Comparison of ENCODE assay signal across 26 cellular contexts in genomic region chr20:50101281-50101680, GRCh38. TPM values are rescaled to one million over a fixed set of nuclear protein-coding genes. Genes with fewer than 3 reads are reported as not detected.
DNase-seq lines count a peak whose midpoint lies in the region; ATAC-seq, FAIRE-seq and TF ChIP-seq lines count a peak whose summit lies in the region.
"Had no signal": no experiment of that assay in that cellular context is flagged by ENCODE, and none has a peak within 500 bp of the region (broad histone marks: within the 10 kb centered on the region; RNA-seq: fewer than 3 reads in every experiment).

No MANE protein-coding gene starts in this region.

- H2AK5ac ChIP-seq in IMR-90 (ENCODE audit: low read depth, low read length) (no peak overlapping the region), H1 (ENCODE audit: low read depth, low read length) (no peak overlapping the region)

- no peak for DNase-seq in CD4-positive, alpha-beta memory T cell
- DNase-seq in IMR-90 (no peak), H1 (ENCODE audit: low read depth in 1 of 2, low spot score in 2 of 2) (no peak), gastrocnemius medialis (no peak), T1000 (lab: John Stamatoyannopoulos, UW) (no peak), mucosa of descending colon (no peak), activated gamma-delta T cell (lab: John Stamatoyannopoulos, UW) (no peak), GM10248 (ENCODE audit: extremely low spot score) (no peak)
- DNase-seq: activated CD4-positive, alpha-beta T cell treated with anti-CD3 and anti-CD28 coated beads, Interleukin-2, amount 50 U/mL, for 1 hour; activated effector memory CD4-positive, alpha-beta T cell treated with Interleukin-2 at 50 U/mL for 16 hours; brain microvascular endothelial cell; head of caudate nucleus; MM.1S; naive thymus-derived CD4-positive, alpha-beta T cell; NCI-H1694 treated with DMSO at 0.1 percent for 48 hours; NCI-H226; NCI-H774; pancreas; SIG-M5; stimulated activated CD4-positive, alpha-beta T cell treated with anti-CD3 and anti-CD28 coated beads, Interleukin-2, amount 100 ng/mL, for 48 hours; stomach; T-helper 1 cell had no signal

- H2BK15ac ChIP-seq in IMR-90 (ENCODE audit: low read depth, low read length): no peak overlapping the region
- no peak overlapping the region for H2BK15ac ChIP-seq in H1 (ENCODE audit: low read length)

- no peaks in the 10 kb centered on the region for H3K27me3 ChIP-seq in CD4-positive, alpha-beta memory T cell (ENCODE audit: insufficient read depth, low read length)
- H3K27me3 ChIP-seq in IMR-90 (ENCODE audit: control insufficient read depth, insufficient read depth, low read length): no peaks in the 10 kb centered on the region
- H3K27me3 ChIP-seq in H1 (replicated peaks in 1 of 4; ENCODE audit: control insufficient read depth in 3 of 4, extremely low read depth in 1 of 4, insufficient read depth in 3 of 4, low read length in 3 of 4): no peaks in the 10 kb centered on the region
- H3K27me3 ChIP-seq in gastrocnemius medialis: no peaks in the 10 kb centered on the region
- H3K27me3 ChIP-seq: brain microvascular endothelial cell, pancreas, stomach had no signal

- CTCF ChIA-PET in CD4-positive, alpha-beta memory T cell (lab: Charles Lee; ENCODE audit: partially characterized antibody): interaction anchor here (0.8 to 3.1 kb wide), 4 partner anchors 30 to 123 kb away, joined by 3 to 10 read pairs (median 7); no protein-coding TSS in a partner anchor
- CTCF ChIA-PET in IMR-90 (lab: Yijun Ruan, JAX): no interaction called here
- CTCF ChIA-PET in H1 (lab: Charles Lee; ENCODE audit: partially characterized antibody): interaction anchor here (1.4 to 6.0 kb wide), 5 partner anchors 8 to 122 kb away, joined by 3 to 32 read pairs (median 11); no protein-coding TSS in a partner anchor
- CTCF ChIA-PET in GM10248 (lab: Yijun Ruan, JAX): interaction anchor here (1.0 to 9.3 kb wide), 8 partner anchors 10 to 65 kb away, joined by 3 to 85 read pairs (median 6); no protein-coding TSS in a partner anchor

- WGBS in IMR-90 (ENCODE audit: extremely low coverage in 2 of 2, insufficient read length in 1 of 2), 2 experiments: no CpG with 5 or more reads among the region's 2 CpGs
- WGBS in H1 (ENCODE audit: extremely low coverage in 1 of 2, insufficient coverage in 1 of 2, insufficient read length in 1 of 2, insufficient replicate concordance in 2 of 2, low coverage in 1 of 2, low lambda C conversion rate in 2 of 2, missing lambda C conversion rate in 1 of 2), 2 experiments: 85% methylated on average over 2 of the region's 2 CpGs; no CpG with 5 or more reads in 1 of the 2 experiments

- peaks cover 80% of the 10 kb centered on the region for H4K20me1 ChIP-seq in IMR-90 (ENCODE audit: insufficient read depth, low read length)
- peaks cover 11 to 12% of the 10 kb centered on the region in 2 experiments for H4K20me1 ChIP-seq in H1 (replicated peaks in 1 of 2; ENCODE audit: control insufficient read depth in 1 of 2, insufficient read depth in 2 of 2, low read length in 2 of 2)

- no peak overlapping the region for H2BK20ac ChIP-seq in IMR-90 (ENCODE audit: low read depth, low read length)
- H2BK20ac ChIP-seq in H1 (ENCODE audit: low read length): no peak overlapping the region

- dilution Hi-C loops in IMR-90 (cut with HindIII; ENCODE audit: low sequenced_read_pairs, unreplicated experiment): no loop called here

- H3K4me1 Mint-ChIP-seq in CD4-positive, alpha-beta memory T cell: peaks cover 40 to 68% (median 53%) of the 10 kb centered on the region in 4 donors

- POLR2A ChIA-PET in CD4-positive, alpha-beta memory T cell (lab: Charles Lee; ENCODE audit: partially characterized antibody): no interaction called here
- POLR2A ChIA-PET in IMR-90 (lab: Charles Lee; ENCODE audit: unreplicated experiment): no interaction called here
- POLR2A ChIA-PET in H1 (lab: Charles Lee; ENCODE audit: partially characterized antibody): interaction anchor here (0.9 to 8.8 kb wide), 2 partner anchors 12 to 25 kb away, joined by 3 to 87 read pairs; partner anchors contain the start of gene UBE2V1
- POLR2A ChIA-PET in GM10248 (lab: Yijun Ruan, JAX): no interaction called here

- H3K27ac ChIP-seq in CD4-positive, alpha-beta memory T cell (ENCODE audit: low read depth, low read length): no peak overlapping the region
- H3K27ac ChIP-seq in IMR-90 (ENCODE audit: insufficient read depth, low read length): no peak overlapping the region
- H3K27ac ChIP-seq in H1 (ENCODE audit: low read depth, low read length): no peak overlapping the region
- H3K27ac ChIP-seq in gastrocnemius medialis: peak overlapping the region; percentile 59 to 99 (median 84)
- H3K27ac ChIP-seq: brain microvascular endothelial cell, coronary artery, HL-60, pancreas had no signal

- no peaks in the 10 kb centered on the region for H3K9me3 ChIP-seq in CD4-positive, alpha-beta memory T cell (ENCODE audit: control insufficient read depth in 1 of 2, low read length in 2 of 2)
- H3K9me3 ChIP-seq in IMR-90 (ENCODE audit: control insufficient read depth, insufficient read depth, low read length) (no peaks in the 10 kb centered on the region), H1 (ENCODE audit: insufficient read depth in 2 of 2, low read depth in 1 of 2, low read length in 1 of 2) (no peaks in the 10 kb centered on the region), gastrocnemius medialis (no peaks in the 10 kb centered on the region), mucosa of descending colon (no peaks in the 10 kb centered on the region)
- H3K9me3 ChIP-seq: pancreas, stomach had no signal

- H3K9me3 Mint-ChIP-seq in CD4-positive, alpha-beta memory T cell: no peaks in the 10 kb centered on the region
- H3K9me3 Mint-ChIP-seq: naive thymus-derived CD4-positive, alpha-beta T cell had no signal

- no peak for TF ChIP-seq EP300 in H1 (IDR thresholded peaks at IDR 0.05; ENCODE audit: borderline replicate concordance in 1 of 2, low read depth in 2 of 2, low read length in 2 of 2)

- H3K14ac ChIP-seq in IMR-90 (replicated peaks; ENCODE audit: low read depth, low read length) (no peak overlapping the region), H1 (ENCODE audit: insufficient read length) (no peak overlapping the region)

- TF ChIP-seq CTCF in IMR-90 (conservative IDR thresholded peaks at IDR 0.05; ENCODE audit: low read depth, low read length) (no peak), H1 (IDR thresholded peaks at IDR 0.05; ENCODE audit: control extremely low read depth in 1 of 3, insufficient read depth in 1 of 3, low read depth in 1 of 3, low read length in 3 of 3) (no peak), gastrocnemius medialis (IDR thresholded peaks at IDR 0.05 in 4 of 5, conservative IDR thresholded peaks at IDR 0.05 in 1 of 5) (no peak), mucosa of descending colon (IDR thresholded peaks at IDR 0.05) (no peak), GM10248 (IDR thresholded peaks at IDR 0.05; ENCODE audit: control extremely low read depth, extremely low read depth, low read depth, missing control alignments) (no peak)

- H3K9me1 ChIP-seq in IMR-90 (ENCODE audit: insufficient read depth, low read length): peaks cover 29% of the 10 kb centered on the region

- H3K4ac ChIP-seq in IMR-90 (ENCODE audit: low read depth, low read length): no peak overlapping the region
- H3K4ac ChIP-seq in H1 (replicated peaks; ENCODE audit: insufficient read length, low read depth, low read length): no peak overlapping the region

- TF ChIP-seq POLR2A in IMR-90 (IDR thresholded peaks at IDR 0.05; ENCODE audit: low read depth, low read length) (no peak), H1 (IDR thresholded peaks at IDR 0.05; ENCODE audit: control extremely low read depth in 1 of 2, low read depth in 2 of 2, low read length in 2 of 2) (no peak), gastrocnemius medialis (IDR thresholded peaks at IDR 0.05) (no peak)

- no peak overlapping the region for H4K8ac ChIP-seq in IMR-90 (ENCODE audit: low read depth in 2 of 2, low read length in 2 of 2)
- H4K8ac ChIP-seq in H1 (ENCODE audit: extremely low read depth, insufficient read depth, low read length): no peak overlapping the region

- peaks cover 8 to 66% of the 10 kb centered on the region in 2 experiments for H3K79me1 ChIP-seq in IMR-90 (ENCODE audit: low read depth in 1 of 2, low read length in 2 of 2)
- peaks cover 11% of the 10 kb centered on the region for H3K79me1 ChIP-seq in H1 (ENCODE audit: low read depth, low read length)

- H3K79me2 ChIP-seq in H1 (ENCODE audit: control insufficient read depth in 1 of 2, insufficient read depth in 2 of 2, low read length in 2 of 2): peaks cover 16 to 96% of the 10 kb centered on the region in 2 experiments

- H3K4me3 ChIP-seq in CD4-positive, alpha-beta memory T cell (ENCODE audit: low read length in 2 of 2): no peak overlapping the region
- H3K4me3 ChIP-seq in IMR-90 (ENCODE audit: insufficient read depth, low read depth, low read length) (no peak overlapping the region), H1 (ENCODE audit: extremely low read depth in 1 of 4, insufficient read depth in 2 of 4, low read depth in 3 of 4, low read length in 4 of 4) (no peak overlapping the region), gastrocnemius medialis (no peak overlapping the region), mucosa of descending colon (no peak overlapping the region)
- H3K4me3 ChIP-seq: coronary artery, pancreas, skin epidermis, stomach had no signal

- H3K56ac ChIP-seq in IMR-90 (ENCODE audit: extremely low read depth, insufficient read depth, low read length): no peak overlapping the region
- H3K56ac ChIP-seq in H1 (replicated peaks; ENCODE audit: insufficient read length, low read depth, low read length): no peak overlapping the region

- H2BK120ac ChIP-seq in IMR-90 (ENCODE audit: low read depth, low read length): no peak overlapping the region
- no peak overlapping the region for H2BK120ac ChIP-seq in H1 (replicated peaks; ENCODE audit: low read depth, low read length)

- H3K27ac Mint-ChIP-seq in CD4-positive, alpha-beta memory T cell: peak overlapping the region in 4 of 7 donors; percentile 30 to 86 (median 42)

- TF ChIP-seq RAD21 in IMR-90 (IDR thresholded peaks at IDR 0.05; ENCODE audit: low read length): no peak
- no peak for TF ChIP-seq RAD21 in H1 (IDR thresholded peaks at IDR 0.05 in 1 of 2, conservative IDR thresholded peaks at IDR 0.05 in 1 of 2; ENCODE audit: low read depth in 2 of 2, low read length in 2 of 2)

- intact Hi-C loops in CD4-positive, alpha-beta memory T cell (cut with micrococcal nuclease): no loop called here
- intact Hi-C loops in IMR-90 (cut with micrococcal nuclease): no loop called here
- intact Hi-C loops in gastrocnemius medialis (cut with DNase I; ENCODE audit: low total_unique reads): no loop called here
- intact Hi-C loops in mucosa of descending colon (cut with DNase I, micrococcal nuclease): no loop called here

- peaks cover 19% of the 10 kb centered on the region for H3K36me3 ChIP-seq in CD4-positive, alpha-beta memory T cell (ENCODE audit: insufficient read depth, low read length)
- H3K36me3 ChIP-seq in IMR-90 (ENCODE audit: control insufficient read depth, insufficient read depth, low read length): peaks cover 6% of the 10 kb centered on the region
- H3K36me3 ChIP-seq in H1 (ENCODE audit: control insufficient read depth in 2 of 4, insufficient read depth in 4 of 4, low read length in 3 of 4): peaks cover under 1 to 16% (median 5%) of the 10 kb centered on the region in 4 experiments; a peak in 3 of 8 replicates
- H3K36me3 ChIP-seq in gastrocnemius medialis: peaks cover 0 to 1% of the 10 kb centered on the region in 2 donors
- no peaks in the 10 kb centered on the region for H3K36me3 ChIP-seq in mucosa of descending colon (ENCODE audit: low read depth)

- H3K23ac ChIP-seq in IMR-90 (ENCODE audit: low read depth, low read length) (no peak overlapping the region), H1 (ENCODE audit: insufficient read length) (no peak overlapping the region)

- H3K27me3 Mint-ChIP-seq in CD4-positive, alpha-beta memory T cell: no peaks in the 10 kb centered on the region
- H3K27me3 Mint-ChIP-seq: naive thymus-derived CD4-positive, alpha-beta T cell had no signal

- H3K4me2 ChIP-seq in IMR-90 (ENCODE audit: low read depth, low read length): no peak overlapping the region
- H3K4me2 ChIP-seq in H1 (ENCODE audit: insufficient read depth in 1 of 2, low read depth in 2 of 2, low read length in 2 of 2): no peak overlapping the region

- in situ Hi-C loops in IMR-90 (cut with MboI; ENCODE audit: low sequenced_read_pairs) (no loop called here), gastrocnemius medialis (cut with MboI; ENCODE audit: low sequenced_read_pairs in 4 of 4) (no loop called here)

- H3K36me3 Mint-ChIP-seq in CD4-positive, alpha-beta memory T cell: peaks cover 10 to 34% of the 10 kb centered on the region in 2 donors

- H3K4me1 ChIP-seq in CD4-positive, alpha-beta memory T cell (ENCODE audit: insufficient read depth, low read length): peaks cover 71% of the 10 kb centered on the region
- H3K4me1 ChIP-seq in IMR-90 (ENCODE audit: control insufficient read depth, insufficient read depth, low read length): peaks cover 26% of the 10 kb centered on the region
- H3K4me1 ChIP-seq in H1 (replicated peaks in 1 of 4; ENCODE audit: control insufficient read depth in 3 of 4, insufficient read depth in 4 of 4, low read length in 3 of 4): peaks cover 0 to 11% (median 8%) of the 10 kb centered on the region in 4 experiments; a peak in 5 of 7 replicates
- H3K4me1 ChIP-seq in gastrocnemius medialis: peaks cover 68 to 72% of the 10 kb centered on the region in 2 donors
- peaks cover 24% of the 10 kb centered on the region for H3K4me1 ChIP-seq in mucosa of descending colon (ENCODE audit: low read depth)

- H3K4me3 Mint-ChIP-seq in CD4-positive, alpha-beta memory T cell: peak overlapping the region in 1 of 8 donors; percentile 61

- no peak overlapping the region for H2BK5ac ChIP-seq in IMR-90 (ENCODE audit: low read depth, low read length, poor library complexity, severe bottlenecking)
- H2BK5ac ChIP-seq in H1 (ENCODE audit: low read depth, low read length): no peak overlapping the region

- H4K5ac ChIP-seq in IMR-90 (ENCODE audit: low read depth, low read length): no peak overlapping the region
- H4K5ac ChIP-seq in H1 (ENCODE audit: insufficient read length, low read depth, low read length): no peak overlapping the region

- H2AFZ ChIP-seq in IMR-90 (replicated peaks; ENCODE audit: low read length, poor library complexity) (no peak overlapping the region), H1 (ENCODE audit: low read length) (no peak overlapping the region)

- H3K18ac ChIP-seq in IMR-90 (ENCODE audit: low read depth, low read length) (no peak overlapping the region), H1 (ENCODE audit: extremely low read depth, low read length) (no peak overlapping the region)

- H3K9ac ChIP-seq in IMR-90 (ENCODE audit: low read depth, low read length) (no peak overlapping the region), H1 (replicated peaks in 1 of 4; ENCODE audit: extremely low read depth in 1 of 4, low read depth in 3 of 4, low read length in 3 of 4) (no peak overlapping the region)

- no peaks in the 10 kb centered on the region for H3K23me2 ChIP-seq in H1 (ENCODE audit: low read depth, low read length)

- no peak for ATAC-seq in IMR-90 (ENCODE audit: low read depth)
- ATAC-seq in gastrocnemius medialis: peak in 1 of 2 donors; percentile 21
- no peak for ATAC-seq in mucosa of descending colon
- ATAC-seq: naive thymus-derived CD4-positive, alpha-beta T cell had no signal

- FAIRE-seq in H1 (lab: Jason Lieb, UNC): no peak
- FAIRE-seq: islet of Langerhans, pancreas had no signal

- no peak overlapping the region for H2AK9ac ChIP-seq in IMR-90 (replicated peaks; ENCODE audit: low read depth, low read length, poor library complexity)

- H2BK12ac ChIP-seq in H1 (ENCODE audit: low read depth, low read length): no peak overlapping the region

- BruUV-seq in IMR-90 (replicated peaks; lab: Mats Ljungman, UMichigan): no TSS peak

- H4K91ac ChIP-seq in IMR-90 (ENCODE audit: insufficient read depth, low read depth, low read length) (no peak overlapping the region), H1 (replicated peaks; ENCODE audit: insufficient read length, low read length) (no peak overlapping the region)

RNA-seq across cellular contexts. Expression of gene UBE2V1, which starts 11.7 kb away (rescaled TPM):
- 100 to 1,000 TPM; 131 to 133 TPM for total RNA-seq in CD4-positive, alpha-beta memory T cell
- polyA plus RNA-seq in CD4-positive, alpha-beta memory T cell: 100 to 1,000 TPM; 151 to 176 TPM
- total RNA-seq in IMR-90 (2012; rRNA removed) (20.1 and 41.4 TPM in 2 replicates), gastrocnemius medialis (10 to 100 TPM; 37.6 to 58.5 (median 46.9) TPM), mucosa of descending colon (10 to 100 TPM; 90.1 to 94.4 (median 94.1) TPM)
- polyA plus RNA-seq in IMR-90 (2012; rRNA removed) (128 and 138 TPM in 2 replicates), H1 (2011; rRNA removed) (131 and 141 TPM in 2 replicates)
- 46.2 and 74.3 TPM in 2 replicates for polyA plus RNA-seq in IMR-90 (2012; cell fraction: cytosol; rRNA removed)
- polyA plus RNA-seq in IMR-90 (2012; cell fraction: nucleus; rRNA removed; ENCODE audit: low replicate concordance): 37.1 and 141 TPM in 2 replicates
- total RNA-seq in H1 (2021; fragmentation: NEBNext Ultra II Directional; extraction: Animal tissue kit (Norgen Biotek cat#: 25700)): 184 and 185 TPM in 2 replicates
- 114 TPM for polyA plus RNA-seq in H1 (2011; cell fraction: cytosol; rRNA removed)
- 64.5 TPM for polyA plus RNA-seq in H1 (2011; cell fraction: nucleus; rRNA removed)
- 130 to 225 TPM (median 146 TPM) in 4 replicates for polyA plus RNA-seq in H1 (2012, experiment 1 of 2)
- polyA plus RNA-seq in H1 (2012, experiment 2 of 2): 129 TPM
- polyA plus RNA-seq in H1 (2013, experiment 1 of 2): 239 TPM
- polyA plus RNA-seq in H1 (2013, experiment 2 of 2): 238 TPM
- 96.4 and 107 TPM in 2 replicates for polyA minus RNA-seq in H1 (2011; rRNA and poly(A)+ RNA removed)
- 47.3 TPM for polyA minus RNA-seq in H1 (2011; cell fraction: cytosol; rRNA and poly(A)+ RNA removed)
- 89.1 TPM for polyA minus RNA-seq in H1 (2011; cell fraction: nucleus; rRNA and poly(A)+ RNA removed)

RNA-seq across cellular contexts. Expression of gene PEDS1, which starts 52.2 kb away (rescaled TPM):
- 10 to 100 TPM; 16.8 TPM for total RNA-seq in CD4-positive, alpha-beta memory T cell
- polyA plus RNA-seq in CD4-positive, alpha-beta memory T cell: 10 to 100 TPM; 14.7 to 25.1 TPM
- total RNA-seq in IMR-90 (2012; rRNA removed) (24.0 and 25.3 TPM in 2 replicates), gastrocnemius medialis (10 to 100 TPM; 33.2 to 77.9 (median 38.2) TPM), mucosa of descending colon (10 to 100 TPM; 21.2 to 34.3 (median 23.3) TPM)
- polyA plus RNA-seq in IMR-90 (2012; rRNA removed) (59.9 and 67.6 TPM in 2 replicates), H1 (2011; rRNA removed) (75.9 and 82.7 TPM in 2 replicates)
- polyA plus RNA-seq in IMR-90 (2012; cell fraction: cytosol; rRNA removed): 26.9 and 58.5 TPM in 2 replicates
- 24.5 and 45.9 TPM in 2 replicates for polyA plus RNA-seq in IMR-90 (2012; cell fraction: nucleus; rRNA removed; ENCODE audit: low replicate concordance)
- total RNA-seq in H1 (2021; fragmentation: NEBNext Ultra II Directional; extraction: Animal tissue kit (Norgen Biotek cat#: 25700)): 28.9 and 33.3 TPM in 2 replicates
- polyA plus RNA-seq in H1 (2011; cell fraction: cytosol; rRNA removed): 32.6 TPM
- 44.3 TPM for polyA plus RNA-seq in H1 (2011; cell fraction: nucleus; rRNA removed)
- 23.4 to 37.5 TPM (median 32.2 TPM) in 4 replicates for polyA plus RNA-seq in H1 (2012, experiment 1 of 2)
- 31.5 TPM for polyA plus RNA-seq in H1 (2012, experiment 2 of 2)
- 51.2 TPM for polyA plus RNA-seq in H1 (2013, experiment 1 of 2)
- polyA plus RNA-seq in H1 (2013, experiment 2 of 2): 59.3 TPM
- polyA minus RNA-seq in H1 (2011; rRNA and poly(A)+ RNA removed): 63.8 and 102 TPM in 2 replicates
- polyA minus RNA-seq in H1 (2011; cell fraction: cytosol; rRNA and poly(A)+ RNA removed): 37.4 TPM
- 12.9 TPM for polyA minus RNA-seq in H1 (2011; cell fraction: nucleus; rRNA and poly(A)+ RNA removed)

Comparison
In these comparisons a context has a peak if more than half of its experiments do, and no peak if none do; other contexts are left out.
1. H3K27ac ChIP-seq: peak in gastrocnemius medialis (4 of 4); none in CD4-positive, alpha-beta memory T cell (single experiment), IMR-90 (single experiment) and H1 (single experiment).